In genomic region chr6:112227411-112227810, GRCh38 we compare ENCODE assay signal across 24 cellular contexts. TPM values are rescaled to one million over a fixed set of nuclear protein-coding genes. Genes with fewer than 3 reads are reported as not detected.
DNase-seq lines count a peak whose midpoint lies in the region; ATAC-seq and TF ChIP-seq lines count a peak whose summit lies in the region.
"Had no signal": no experiment of that assay in that cellular context is flagged by ENCODE, and none has a peak within 500 bp of the region (broad histone marks: within the 10 kb centered on the region; RNA-seq: fewer than 3 reads in every experiment).

No MANE protein-coding gene starts in this region.

- peak overlapping the region; percentile 77 for H3K27ac ChIP-seq in ACC112 (ENCODE audit: low read depth, low read length)
- peak overlapping the region; percentile 31 for H3K27ac ChIP-seq in RWPE2 (ENCODE audit: poor library complexity, severe bottlenecking)
- no peak overlapping the region for H3K27ac ChIP-seq in foreskin keratinocyte
- peak overlapping the region in 4 of 5 donors; percentile 59 to 82 (median 74) for H3K27ac ChIP-seq in stomach
- H3K27ac ChIP-seq in psoas muscle, result no peak overlapping the region
- H3K27ac ChIP-seq: neural progenitor cell, prostate gland had no signal

- no peak for TF ChIP-seq CTCF in RWPE2 (IDR thresholded peaks at IDR 0.05; ENCODE audit: poor library complexity, severe bottlenecking)
- TF ChIP-seq CTCF in foreskin keratinocyte (conservative IDR thresholded peaks at IDR 0.05), result no peak
- TF ChIP-seq CTCF in stomach (IDR thresholded peaks at IDR 0.05), result no peak
- TF ChIP-seq CTCF in psoas muscle (IDR thresholded peaks at IDR 0.05), result no peak

- H3K4me1 ChIP-seq in ACC112 (ENCODE audit: control insufficient read depth, insufficient read depth, low read length, unreplicated experiment), result peaks cover 65% of the 10 kb centered on the region
- peaks cover 16% of the 10 kb centered on the region for H3K4me1 ChIP-seq in RWPE2 (ENCODE audit: insufficient read depth, poor library complexity, severe bottlenecking)
- peaks cover 4% of the 10 kb centered on the region for H3K4me1 ChIP-seq in foreskin keratinocyte
- H3K4me1 ChIP-seq in stomach, result peaks cover 6 to 52% (median 28%) of the 10 kb centered on the region in 4 donors
- peaks cover 6% of the 10 kb centered on the region for H3K4me1 ChIP-seq in psoas muscle
- H3K4me1 ChIP-seq: prostate gland had no signal

- 78 to 83% (median 81%) methylated on average over 2 of the region's 2 CpGs for WGBS in stomach, 5 donors
- WGBS in psoas muscle, 3 donors, result 67 to 80% (median 74%) methylated on average over 2 of the region's 2 CpGs

- H3K9me3 ChIP-seq in RWPE2 (ENCODE audit: severe bottlenecking), result no peaks in the 10 kb centered on the region
- no peaks in the 10 kb centered on the region for H3K9me3 ChIP-seq in stomach
- H3K9me3 ChIP-seq in psoas muscle, result no peaks in the 10 kb centered on the region
- H3K9me3 ChIP-seq: MG63, prostate gland had no signal

- peaks cover 41% of the 10 kb centered on the region for H3K79me2 ChIP-seq in ACC112 (ENCODE audit: control insufficient read depth, insufficient read depth, low read length, unreplicated experiment)

- ATAC-seq in RWPE2 (ENCODE audit: low read depth), result 0 out of 3 replicates have a peak, but pooled peaks have one; percentile 46
- ATAC-seq in foreskin keratinocyte, result peak; percentile 61
- no peak for ATAC-seq in GM21576 (IDR thresholded peaks at IDR 0.05; ENCODE audit: unreplicated experiment)
- ATAC-seq in left lobe of liver, result no peak
- no peak for ATAC-seq in psoas muscle
- ATAC-seq: GM12878; stimulated activated naive CD8-positive, alpha-beta T cell treated with anti-CD3 and anti-CD28 coated beads, Interleukin-15, amount 100 ng/mL, for 72 hours; T-cell had no signal

- intact Hi-C loops in stomach (cut with DNase I; ENCODE audit: low total_unique reads), result no loop called here
- intact Hi-C loops in psoas muscle (cut with DNase I), result no loop called here

- no peaks in the 10 kb centered on the region for H3K27me3 ChIP-seq in ACC112 (ENCODE audit: insufficient read depth, low read length)
- H3K27me3 ChIP-seq in RWPE2 (ENCODE audit: insufficient read depth, poor library complexity, severe bottlenecking), result no peaks in the 10 kb centered on the region
- H3K27me3 ChIP-seq in foreskin keratinocyte, result no peaks in the 10 kb centered on the region
- no peaks in the 10 kb centered on the region for H3K27me3 ChIP-seq in stomach
- H3K27me3 ChIP-seq in psoas muscle (ENCODE audit: insufficient read depth in 3 of 3, low read length in 2 of 3), result no peaks in the 10 kb centered on the region
- H3K27me3 ChIP-seq: MG63, neural progenitor cell had no signal

- no peak for TF ChIP-seq POLR2A in stomach (IDR thresholded peaks at IDR 0.05)

- peaks cover 10% of the 10 kb centered on the region for H3K36me3 ChIP-seq in ACC112 (ENCODE audit: insufficient read depth, low read length)
- no peaks in the 10 kb centered on the region for H3K36me3 ChIP-seq in RWPE2 (ENCODE audit: low read depth)
- H3K36me3 ChIP-seq in stomach, result no peaks in the 10 kb centered on the region
- H3K36me3 ChIP-seq in psoas muscle (ENCODE audit: insufficient read depth in 1 of 2, low read depth in 1 of 2), result no peaks in the 10 kb centered on the region
- H3K36me3 ChIP-seq: MG63, neural progenitor cell, prostate gland had no signal

- no peak overlapping the region for H2AFZ ChIP-seq in ACC112 (ENCODE audit: low read length, unreplicated experiment)

- TF ChIP-seq EP300 in stomach (IDR thresholded peaks at IDR 0.05), result no peak

- DNase-seq in RWPE2 (ENCODE audit: low spot score) (no peak), foreskin keratinocyte (peak in 1 of 2 donors; percentile 36), stomach (no peak), left lobe of liver (ENCODE audit: low spot score) (no peak), NCI-H82 (lab: John Stamatoyannopoulos, UW) (no peak), psoas muscle (no peak)
- DNase-seq: activated CD4-positive, alpha-beta T cell treated with anti-CD3 and anti-CD28 coated beads for 4 hours; activated naive CD8-positive, alpha-beta T cell treated with anti-CD3 and anti-CD28 coated beads for 36 hours; DMS 273 treated with DMSO at 0.1 percent for 48 hours; left cardiac atrium; MG63; NCI-H1436; NCI-H524 treated with DMSO at 0.1 percent for 48 hours; stimulated activated CD4-positive, alpha-beta T cell treated with anti-CD3 and anti-CD28 coated beads, Interleukin-4, amount 100 ng/mL, for 4 hours; stimulated activated naive CD8-positive, alpha-beta T cell treated with anti-CD3 and anti-CD28 coated beads, Interleukin-15, amount 100 ng/mL, for 72 hours; T-cell had no signal

- H3K4me3 ChIP-seq in ACC112 (ENCODE audit: low read depth, low read length) (peak overlapping the region; percentile 2; the same call in 1 of the 2 replicates), RWPE2 (ENCODE audit: severe bottlenecking) (no peak overlapping the region), stomach (no peak overlapping the region), psoas muscle (no peak overlapping the region)
- H3K4me3 ChIP-seq: GM12878, MG63, neural progenitor cell, prostate gland had no signal

RNA-seq across cellular contexts. Expression of gene LAMA4, which starts 27.0 kb away (rescaled TPM):
- total RNA-seq in foreskin keratinocyte (not detected in 2 replicates), stomach (100 to 1,000 TPM in 2 of 5 donors, 10 to 100 TPM in 3; 39.1 to 324 (median 56.1) TPM), left lobe of liver (2.8 TPM), psoas muscle (10 to 100 TPM in 2 of 4 donors, 1 to 10 TPM in 2; 5.3 to 15.8 (median 9.6) TPM)
- polyA plus RNA-seq in foreskin keratinocyte (0.08 and 0.15 TPM in 2 replicates), stomach (10 to 100 TPM in 2 of 3 donors, 1 to 10 TPM in 1; 9.7 to 18.5 (median 14.0) TPM), psoas muscle (1 to 10 TPM; 3.0 to 3.6 (median 3.2) TPM)
- total RNA-seq: activated naive CD8-positive, alpha-beta T cell treated with anti-CD3 and anti-CD28 coated beads for 36 hours; activated T-helper 2 cell treated with anti-CD3 and anti-CD28 coated beads, Interferon-gamma antibody, Interleukin-2, Interleukin-4, amounts not matched to agents 10 μg/mL and 5 μg/mL and 100 μg/mL, durations not matched to agents 14 hours and 24 hours and 36 hours had no signal
- polyA plus RNA-seq: CD14-positive monocyte, IgD-negative memory B cell had no signal

Comparison
In these comparisons a context has a peak if more than half of its experiments do, and no peak if none do; other contexts are left out.
1. H3K27ac ChIP-seq: peak in ACC112 (single experiment), RWPE2 (single experiment) and stomach (4 of 5); none in foreskin keratinocyte (single experiment) and psoas muscle (single experiment).
2. ATAC-seq: peak in RWPE2 (single experiment) and foreskin keratinocyte (single experiment); none in GM21576 (single experiment), left lobe of liver (single experiment) and psoas muscle (0 of 4).